In the genomic region with DNA sequence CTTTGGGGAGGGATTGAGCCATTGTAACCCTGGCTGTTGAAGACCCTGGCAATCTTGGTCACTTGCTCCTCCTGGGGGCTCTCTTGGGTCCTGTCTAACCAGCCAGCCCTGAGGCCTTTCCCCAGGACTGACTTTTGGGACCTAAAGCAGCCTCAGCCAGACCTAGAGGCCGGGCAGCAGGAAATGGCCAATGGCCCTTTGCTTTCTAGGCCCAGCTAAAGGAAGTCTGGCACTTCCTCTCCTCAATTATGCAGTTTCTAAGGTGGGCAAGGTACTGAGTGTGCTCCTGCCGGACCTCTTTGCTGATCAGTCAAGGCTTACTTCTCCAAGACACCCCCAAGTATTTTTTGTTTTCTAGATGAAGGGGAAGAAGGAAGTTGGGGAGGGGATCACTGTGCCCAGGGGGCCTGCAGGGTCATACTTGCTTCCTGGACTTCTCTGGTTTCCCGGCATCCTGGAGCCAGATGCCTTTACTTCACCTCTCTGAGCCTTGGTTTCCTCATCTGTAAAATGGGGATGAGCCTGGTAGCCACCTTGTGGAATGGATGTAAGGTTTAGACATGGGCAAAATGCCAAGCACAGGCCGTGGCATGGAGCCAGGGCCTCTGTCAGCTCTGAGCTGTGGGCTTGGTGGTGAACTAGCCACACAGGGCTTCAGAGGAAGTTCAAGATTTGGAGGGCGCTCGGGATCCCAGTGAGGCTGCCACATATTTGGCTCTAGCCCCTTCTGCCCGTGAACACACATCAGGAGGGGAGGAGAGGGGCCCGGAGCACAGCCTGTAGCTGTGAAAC, we compare ENCODE assay signal across 11 cellular contexts. TPM values are rescaled to one million over a fixed set of nuclear protein-coding genes. Genes with fewer than 3 reads are reported as not detected.
DNase-seq lines count a peak whose midpoint lies in the region; ATAC-seq and TF ChIP-seq lines count a peak whose summit lies in the region.
"Had no signal": no experiment of that assay in that cellular context is flagged by ENCODE, and none has a peak within 500 bp of the region (broad histone marks: within the 10 kb centered on the region; RNA-seq: fewer than 3 reads in every experiment).

No MANE protein-coding gene starts in this region.

- TF ChIP-seq CTCF in liver (IDR thresholded peaks at IDR 0.05; ENCODE audit: low read depth, low read length, missing input control), result no peak

- H3K9ac ChIP-seq in liver (ENCODE audit: low read depth in 1 of 2, low read length in 2 of 2), result no peak overlapping the region
- H3K9ac ChIP-seq: GM23248 had no signal

- H3K9me3 ChIP-seq in liver (ENCODE audit: control insufficient read depth in 4 of 4, low read length in 3 of 4), result no peaks in the 10 kb centered on the region

- no peaks in the 10 kb centered on the region for H3K27me3 ChIP-seq in liver (ENCODE audit: control insufficient read depth in 4 of 4, insufficient read depth in 4 of 4, low read length in 3 of 4)

- ATAC-seq in GM19463 (IDR thresholded peaks at IDR 0.05; ENCODE audit: unreplicated experiment) (no peak), HG02571 (IDR thresholded peaks at IDR 0.05; ENCODE audit: unreplicated experiment) (no peak)

- peaks cover 6 to 15% (median 9%) of the 10 kb centered on the region in 4 donors for H3K36me3 ChIP-seq in liver (ENCODE audit: control insufficient read depth in 4 of 4, insufficient read depth in 3 of 4, low read depth in 1 of 4, low read length in 3 of 4)

- H3K4me1 ChIP-seq in liver (ENCODE audit: control insufficient read depth in 4 of 4, insufficient read depth in 4 of 4, low read length in 3 of 4), result peaks cover 3 to 30% (median 12%) of the 10 kb centered on the region in 4 donors

- H3K4me3 ChIP-seq in liver (ENCODE audit: low read depth in 1 of 3, low read length in 3 of 3), result no peak overlapping the region
- H3K4me3 ChIP-seq: GM23248 had no signal

- H3K27ac ChIP-seq in liver (ENCODE audit: low read depth in 1 of 2, low read length in 2 of 2), result no peak overlapping the region
- H3K27ac ChIP-seq: GM23248 had no signal

- DNase-seq in A172 (ENCODE audit: low spot score) (peak; percentile 26), H4 (ENCODE audit: low spot score) (peak; percentile 40), amniotic epithelial cell (ENCODE audit: low read depth) (peak; percentile 19), NCI-H1105 treated with DMSO at 0.1 percent for 48 hours (lab: John Stamatoyannopoulos, UW) (no peak)
- DNase-seq in activated effector memory CD4-positive, alpha-beta T cell treated with Interleukin-2 at 50 U/mL for 16 hours, result no peak
- DNase-seq: GM23248, NCI-H187 treated with DMSO at 0.1 percent for 48 hours had no signal

- 66% methylated on average over 8 of the region's 8 CpGs for WGBS in liver

- TF ChIP-seq RAD21 in liver (IDR thresholded peaks at IDR 0.05), result peak in 1 of 2 donors; percentile 3

TF ChIP-seq in liver, 16 proteins besides CTCF, POLR2A, EP300 and RAD21:
- TF ChIP-seq, protein P1, sequence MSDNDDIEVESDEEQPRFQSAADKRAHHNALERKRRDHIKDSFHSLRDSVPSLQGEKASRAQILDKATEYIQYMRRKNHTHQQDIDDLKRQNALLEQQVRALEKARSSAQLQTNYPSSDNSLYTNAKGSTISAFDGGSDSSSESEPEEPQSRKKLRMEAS (IDR thresholded peaks at IDR 0.05), result no peak
- TF ChIP-seq NR2F2 (IDR thresholded peaks at IDR 0.05), result peak; percentile 43

RNA-seq across cellular contexts. Expression of gene CX3CL1, which starts 8.6 kb away (rescaled TPM):
- 0.79 and 0.88 TPM in 2 replicates for total RNA-seq in A172 (2014; rRNA removed; shearing (Covaris generic))
- total RNA-seq in H4 (2014; rRNA removed; shearing (Covaris generic)), result 0.70 and 0.85 TPM in 2 replicates
- 1 to 10 TPM; 4.8 to 5.9 TPM for total RNA-seq in liver
- polyA plus RNA-seq in liver, result 1 to 10 TPM; 2.5 to 5.5 TPM
- total RNA-seq: GM23248 had no signal
- polyA plus RNA-seq: CD14-positive monocyte, GM23248 had no signal

RNA-seq across cellular contexts. Expression of gene CCL22, which starts 22.3 kb away (rescaled TPM):
- total RNA-seq in A172 (2014; rRNA removed; shearing (Covaris generic)), result not detected in 2 replicates
- total RNA-seq in H4 (2014; rRNA removed; shearing (Covaris generic)), result not detected in 2 replicates
- under 1 TPM in 1 of 2 donors, not detected in 1; 0.09 TPM for total RNA-seq in liver
- under 1 TPM in 1 of 2 donors, not detected in 1; 0.02 TPM for polyA plus RNA-seq in liver
- total RNA-seq: GM23248 had no signal

RNA-seq across cellular contexts. Expression of gene CCL17, which starts 23.7 kb away (rescaled TPM):
- 3.4 and 14.2 TPM in 2 replicates for total RNA-seq in A172 (2014; rRNA removed; shearing (Covaris generic))
- not detected in 2 replicates for total RNA-seq in H4 (2014; rRNA removed; shearing (Covaris generic))
- not detected for total RNA-seq in liver
- not detected for polyA plus RNA-seq in liver
- total RNA-seq: GM23248 had no signal
- polyA plus RNA-seq: CD14-positive monocyte, GM23248 had no signal

Comparison
In these comparisons a context has a peak if more than half of its experiments do, and no peak if none do; other contexts are left out.
1. DNase-seq: peak in A172 (single experiment), H4 (single experiment) and amniotic epithelial cell (single experiment); none in activated effector memory CD4-positive, alpha-beta T cell treated with Interleukin-2 at 50 U/mL for 16 hours (single experiment) and NCI-H1105 treated with DMSO at 0.1 percent for 48 hours (single experiment).